ENCODE assay signal across 26 cellular contexts in the genomic region with DNA sequence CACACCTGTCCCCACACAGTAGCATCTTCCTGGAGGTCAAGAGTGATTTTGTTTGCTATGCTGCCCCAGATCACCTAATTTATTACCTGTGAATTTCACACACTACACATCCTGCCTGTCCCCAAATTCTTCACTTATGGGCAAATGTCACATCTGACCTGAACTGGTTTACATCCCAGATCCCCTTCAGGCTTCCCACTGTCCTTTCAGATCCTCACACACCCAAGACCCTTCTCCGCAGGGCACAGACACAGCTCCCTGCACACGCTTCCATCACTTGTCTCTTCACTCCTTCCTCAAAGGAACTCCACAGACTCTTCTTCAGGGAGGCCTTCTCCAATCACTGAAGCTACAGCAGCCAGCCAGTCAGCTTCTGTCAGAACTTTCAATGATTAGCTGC.
"Had no signal": no experiment of that assay in that cellular context is flagged by ENCODE, and none has a peak within 500 bp of the region (broad histone marks: within the 10 kb centered on the region; RNA-seq: fewer than 3 reads in every experiment).

No MANE protein-coding gene starts in this region.

- H3K36me3 ChIP-seq: colonic mucosa, prostate gland, sigmoid colon, tibial artery, upper lobe of right lung, uterus had no signal

- H3K4me3 ChIP-seq: colonic mucosa, lung, mucosa of descending colon, prostate gland, sigmoid colon, testis, tibial artery, upper lobe of right lung, uterus had no signal

- H3K4me1 Mint-ChIP-seq: mesothelial cell of epicardium, neural crest cell had no signal

- H3K9me3 Mint-ChIP-seq: effector memory CD8-positive, alpha-beta T cell; memory B cell; mesothelial cell of epicardium; natural killer cell treated with Interleukin-12 subunit alpha and Interleukin-12 subunit beta and Interleukin-15 and Interleukin-18, amount 100 ng/mL, for 72 hours; neural crest cell; stimulated activated memory B cell treated with anti-CD40 and anti-IgM and Interleukin-4, amounts not matched to agents 10 μg/mL and 1 μg/mL and 100 μg/mL, for 72 hours had no signal

- H3K27ac ChIP-seq: colonic mucosa, prostate gland, sigmoid colon, testis, tibial artery, upper lobe of right lung, uterus had no signal

- H3K27me3 Mint-ChIP-seq: effector memory CD8-positive, alpha-beta T cell; natural killer cell treated with Interleukin-12 subunit alpha and Interleukin-12 subunit beta and Interleukin-15 and Interleukin-18, amount 100 ng/mL, for 72 hours had no signal

- H3K27me3 ChIP-seq: colonic mucosa, sigmoid colon, testis, uterus had no signal

- ATAC-seq: effector memory CD8-positive, alpha-beta T cell; left lobe of liver; mucosa of descending colon; natural killer cell treated with Interleukin-12 subunit alpha and Interleukin-12 subunit beta and Interleukin-15 and Interleukin-18, amount 100 ng/mL, for 72 hours; right cardiac atrium; stimulated activated memory B cell treated with anti-CD40 and anti-IgM and Interleukin-4, amounts not matched to agents 10 μg/mL and 1 μg/mL and 100 μg/mL, for 72 hours; stimulated activated naive CD8-positive, alpha-beta T cell treated with anti-CD3 and anti-CD28 coated beads, Interleukin-15, Interleukin-2, amounts not matched to agents 100 U/mL and 50 U/mL, for 24 hours; upper lobe of right lung had no signal

- H3K9me3 ChIP-seq: colonic mucosa, mucosa of descending colon, prostate gland, sigmoid colon, testis, tibial artery, upper lobe of right lung, uterus had no signal

- H3K27ac Mint-ChIP-seq: memory B cell; mesothelial cell of epicardium; naive B cell; natural killer cell treated with Interleukin-12 subunit alpha and Interleukin-12 subunit beta and Interleukin-15 and Interleukin-18, amount 100 ng/mL, for 72 hours; stimulated activated memory B cell treated with anti-CD40 and anti-IgM and Interleukin-4, amounts not matched to agents 10 μg/mL and 1 μg/mL and 100 μg/mL, for 72 hours had no signal

- H3K36me3 Mint-ChIP-seq: memory B cell; mesothelial cell of epicardium; naive B cell; natural killer cell treated with Interleukin-12 subunit alpha and Interleukin-12 subunit beta and Interleukin-15 and Interleukin-18, amount 100 ng/mL, for 72 hours; stimulated activated memory B cell treated with anti-CD40 and anti-IgM and Interleukin-4, amounts not matched to agents 10 μg/mL and 1 μg/mL and 100 μg/mL, for 72 hours had no signal

- DNase-seq: dermis blood vessel endothelial cell; effector memory CD8-positive, alpha-beta T cell; erythroblast; hypothalamus; kidney; mucosa of descending colon; naive B cell; right cardiac atrium; sigmoid colon; stimulated activated CD4-positive, alpha-beta T cell treated with anti-CD3 and anti-CD28 coated beads, Interleukin-2, amount 100 ng/mL, for 24 hours; stimulated activated CD4-positive, alpha-beta T cell treated with anti-CD3 and anti-CD28 coated beads, Interleukin-4, amount 100 ng/mL, for 24 hours; stimulated activated naive CD8-positive, alpha-beta T cell treated with anti-CD3 and anti-CD28 coated beads, Interleukin-15, Interleukin-2, amounts not matched to agents 100 U/mL and 50 U/mL, for 24 hours; substantia nigra; testis; upper lobe of right lung; uterus had no signal

- H3K4me1 ChIP-seq: colonic mucosa, prostate gland, sigmoid colon, tibial artery, upper lobe of right lung, uterus had no signal

- H3K4me3 Mint-ChIP-seq: memory B cell; mesothelial cell of epicardium; natural killer cell treated with Interleukin-12 subunit alpha and Interleukin-12 subunit beta and Interleukin-15 and Interleukin-18, amount 100 ng/mL, for 72 hours; neural crest cell; stimulated activated memory B cell treated with anti-CD40 and anti-IgM and Interleukin-4, amounts not matched to agents 10 μg/mL and 1 μg/mL and 100 μg/mL, for 72 hours had no signal
